In genomic region chr1:17094664-17095063, GRCh38 we compare ENCODE assay signal across 1 cellular context.
TF ChIP-seq lines count a peak whose summit lies in the region.

No MANE protein-coding gene starts in this region.

TF ChIP-seq in WTC11, 78 proteins besides CTCF, POLR2A, EP300 and RAD21 (continued from another document):
- TF ChIP-seq ERG (CRISPR knock-in tag; IDR thresholded peaks at IDR 0.05) (no peak), SP1 (CRISPR knock-in tag; conservative IDR thresholded peaks at IDR 0.05) (no peak), GTF2I (CRISPR knock-in tag; conservative IDR thresholded peaks at IDR 0.05) (no peak), RORB (CRISPR knock-in tag; IDR thresholded peaks at IDR 0.05) (no peak), SOX15 (CRISPR knock-in tag; IDR thresholded peaks at IDR 0.05) (no peak), ZNF416 (CRISPR knock-in tag; IDR thresholded peaks at IDR 0.05) (no peak), HMGXB4 (CRISPR knock-in tag; IDR thresholded peaks at IDR 0.05) (no peak), ZNF671 (CRISPR knock-in tag; IDR thresholded peaks at IDR 0.05) (no peak)
